ENCODE assay signal across 15 cellular contexts in genomic region chr9:115167175-115167574, GRCh38. TPM values are rescaled to one million over a fixed set of nuclear protein-coding genes. Genes with fewer than 3 reads are reported as not detected.
DNase-seq lines count a peak whose midpoint lies in the region; ATAC-seq, FAIRE-seq and TF ChIP-seq lines count a peak whose summit lies in the region.
"Had no signal": no experiment of that assay in that cellular context is flagged by ENCODE, and none has a peak within 500 bp of the region (broad histone marks: within the 10 kb centered on the region; RNA-seq: fewer than 3 reads in every experiment).

No MANE protein-coding gene starts in this region.

- no peak overlapping the region for H2BK120ac ChIP-seq in H1 (replicated peaks; ENCODE audit: low read depth, low read length)

- TF ChIP-seq CTCF in H1 (IDR thresholded peaks at IDR 0.05; ENCODE audit: control extremely low read depth in 1 of 3, insufficient read depth in 1 of 3, low read depth in 1 of 3, low read length in 3 of 3) (no peak), nephron (IDR thresholded peaks at IDR 0.05; ENCODE audit: unreplicated experiment in 3 of 3) (no peak)

- TF ChIP-seq RAD21 in H1 (IDR thresholded peaks at IDR 0.05 in 1 of 2, conservative IDR thresholded peaks at IDR 0.05 in 1 of 2; ENCODE audit: low read depth in 2 of 2, low read length in 2 of 2) = no peak

- no peak for FAIRE-seq in H1 (lab: Jason Lieb, UNC)

- no peaks in the 10 kb centered on the region for H3K36me3 Mint-ChIP-seq in nephron (ENCODE audit: low read depth)
- H3K36me3 Mint-ChIP-seq: CD8-positive, alpha-beta T cell had no signal

- H3K56ac ChIP-seq in H1 (replicated peaks; ENCODE audit: insufficient read length, low read depth, low read length) = no peak overlapping the region

- no peak overlapping the region for H2AK5ac ChIP-seq in H1 (ENCODE audit: low read depth, low read length)

- no peak overlapping the region for H3K4me3 ChIP-seq in H1 (ENCODE audit: extremely low read depth in 1 of 4, insufficient read depth in 2 of 4, low read depth in 3 of 4, low read length in 4 of 4)
- H3K4me3 ChIP-seq: adrenal gland, mucosa of descending colon had no signal

- ATAC-seq in HG03460 (IDR thresholded peaks at IDR 0.05; ENCODE audit: unreplicated experiment) (no peak), GM21737 (IDR thresholded peaks at IDR 0.05; ENCODE audit: unreplicated experiment) (no peak)
- ATAC-seq: CD8-positive, alpha-beta T cell; mucosa of descending colon had no signal

- peak overlapping the region; percentile 19; the same call in 1 of the 2 replicates for H2BK20ac ChIP-seq in H1 (ENCODE audit: low read length)

- H3K4me2 ChIP-seq in H1 (ENCODE audit: insufficient read depth in 1 of 2, low read depth in 2 of 2, low read length in 2 of 2) = no peak overlapping the region

- H2BK12ac ChIP-seq in H1 (ENCODE audit: low read depth, low read length) = no peak overlapping the region

- H3K27me3 Mint-ChIP-seq in nephron (ENCODE audit: low read depth) = peaks cover 15% of the 10 kb centered on the region

- no peak overlapping the region for H2AFZ ChIP-seq in H1 (ENCODE audit: low read length)

- H4K91ac ChIP-seq in H1 (replicated peaks; ENCODE audit: insufficient read length, low read length) = no peak overlapping the region

- peak; percentile 47 for DNase-seq in ELF-1 (ENCODE audit: low read depth, low spot score)
- peak; percentile 95 for DNase-seq in RPMI7951 (ENCODE audit: low read depth)
- DNase-seq in H1 (ENCODE audit: low read depth in 1 of 2, low spot score in 2 of 2) = no peak
- DNase-seq in stimulated activated CD4-positive, alpha-beta T cell treated with anti-CD3 and anti-CD28 coated beads, Interleukin-1b, Interleukin-23, amount 100 ng/mL, for 48 hours = no peak
- DNase-seq in activated gamma-delta T cell (lab: John Stamatoyannopoulos, UW) = no peak
- DNase-seq: activated CD8-positive, alpha-beta memory T cell treated with anti-CD3 and anti-CD28 coated beads, Interleukin-2, amount 50 U/mL, for 48 hours; adrenal gland; CD8-positive, alpha-beta T cell; mucosa of descending colon; NCI-H1417 treated with DMSO at 0.1 percent for 48 hours; NCI-H524; stimulated activated CD4-positive, alpha-beta T cell treated with anti-CD3 and anti-CD28 coated beads, Interleukin-4, amount 100 ng/mL, for 4 hours had no signal

- H3K4me3 Mint-ChIP-seq in nephron = no peak overlapping the region
- H3K4me3 Mint-ChIP-seq: CD8-positive, alpha-beta T cell had no signal

- H3K27me3 ChIP-seq in H1 (replicated peaks in 1 of 4; ENCODE audit: control insufficient read depth in 3 of 4, extremely low read depth in 1 of 4, insufficient read depth in 3 of 4, low read length in 3 of 4) = no peaks in the 10 kb centered on the region
- H3K27me3 ChIP-seq: adrenal gland had no signal

- no peaks in the 10 kb centered on the region for H3K79me1 ChIP-seq in H1 (ENCODE audit: low read depth, low read length)

- H3K4me1 ChIP-seq in H1 (replicated peaks in 1 of 4; ENCODE audit: control insufficient read depth in 3 of 4, insufficient read depth in 4 of 4, low read length in 3 of 4) = peaks cover 0 to 11% (median 9%) of the 10 kb centered on the region in 4 experiments; a peak in 3 of 7 replicates
- H3K4me1 ChIP-seq: adrenal gland had no signal

- H2BK5ac ChIP-seq in H1 (ENCODE audit: low read depth, low read length) = no peak overlapping the region

- H3K18ac ChIP-seq in H1 (ENCODE audit: extremely low read depth, low read length) = 0 out of 2 replicates have a peak overlapping the region, but pooled peaks have one; percentile 52

- H3K14ac ChIP-seq in H1 (ENCODE audit: insufficient read length) = no peak overlapping the region

- no peak overlapping the region for H3K9ac ChIP-seq in H1 (replicated peaks in 1 of 4; ENCODE audit: extremely low read depth in 1 of 4, low read depth in 3 of 4, low read length in 3 of 4)

- H4K20me1 ChIP-seq in H1 (replicated peaks in 1 of 2; ENCODE audit: control insufficient read depth in 1 of 2, insufficient read depth in 2 of 2, low read length in 2 of 2) = no peaks in the 10 kb centered on the region

- H4K5ac ChIP-seq in H1 (ENCODE audit: insufficient read length, low read depth, low read length) = no peak overlapping the region

- H4K8ac ChIP-seq in H1 (ENCODE audit: extremely low read depth, insufficient read depth, low read length) = no peak overlapping the region

- whole genome bisulfite sequencing in H1 (ENCODE audit: extremely low coverage in 1 of 2, insufficient coverage in 1 of 2, insufficient read length in 1 of 2, insufficient replicate concordance in 2 of 2, low coverage in 1 of 2, low lambda C conversion rate in 2 of 2, missing lambda C conversion rate in 1 of 2), 2 experiments = 93% methylated on average over 3 of the region's 3 CpGs; no CpG with 5 or more reads in 1 of the 2 experiments

- H3K27ac Mint-ChIP-seq in nephron = peak overlapping the region; percentile 8 to 14 (median 10)
- H3K27ac Mint-ChIP-seq: CD8-positive, alpha-beta T cell had no signal

- H3K9me3 Mint-ChIP-seq in nephron = peaks cover 6% of the 10 kb centered on the region
- H3K9me3 Mint-ChIP-seq: CD8-positive, alpha-beta T cell had no signal

- no peak for TF ChIP-seq EP300 in H1 (IDR thresholded peaks at IDR 0.05; ENCODE audit: borderline replicate concordance in 1 of 2, low read depth in 2 of 2, low read length in 2 of 2)

- H3K23me2 ChIP-seq in H1 (ENCODE audit: low read depth, low read length) = no peaks in the 10 kb centered on the region; the same call in 1 of the 2 replicates

- TF ChIP-seq POLR2A in H1 (IDR thresholded peaks at IDR 0.05; ENCODE audit: control extremely low read depth in 1 of 2, low read depth in 2 of 2, low read length in 2 of 2) = no peak

- CTCF ChIA-PET in H1 (lab: Charles Lee; ENCODE audit: partially characterized antibody) = no interaction called here

- H3K36me3 ChIP-seq in H1 (ENCODE audit: control insufficient read depth in 2 of 4, insufficient read depth in 4 of 4, low read length in 3 of 4) = no peaks in the 10 kb centered on the region
- H3K36me3 ChIP-seq: adrenal gland had no signal

- H3K4me1 Mint-ChIP-seq in nephron = peaks cover 32% of the 10 kb centered on the region

- H3K27ac ChIP-seq in H1 (ENCODE audit: low read depth, low read length) = no peak overlapping the region
- H3K27ac ChIP-seq: adrenal gland had no signal

- POLR2A ChIA-PET in H1 (lab: Charles Lee; ENCODE audit: partially characterized antibody) = no interaction called here

- H3K23ac ChIP-seq in H1 (ENCODE audit: insufficient read length) = no peak overlapping the region

- no peaks in the 10 kb centered on the region for H3K9me3 ChIP-seq in H1 (ENCODE audit: insufficient read depth in 2 of 2, low read depth in 1 of 2, low read length in 1 of 2)
- H3K9me3 ChIP-seq: adrenal gland, mucosa of descending colon had no signal

- no peak overlapping the region for H3K4ac ChIP-seq in H1 (replicated peaks; ENCODE audit: insufficient read length, low read depth, low read length)

- H3K79me2 ChIP-seq in H1 (ENCODE audit: control insufficient read depth in 1 of 2, insufficient read depth in 2 of 2, low read length in 2 of 2) = no peaks in the 10 kb centered on the region

- no peak overlapping the region for H2BK15ac ChIP-seq in H1 (ENCODE audit: low read length)

TF ChIP-seq in H1, 55 proteins besides CTCF, POLR2A, EP300 and RAD21:
- TF ChIP-seq CBX8 (IDR thresholded peaks at IDR 0.05; ENCODE audit: borderline replicate concordance, low read depth, low read length) (no peak), SUZ12 (IDR thresholded peaks at IDR 0.05; ENCODE audit: low read length) (no peak), GTF2F1 (IDR thresholded peaks at IDR 0.05; ENCODE audit: borderline replicate concordance, low read depth, low read length) (no peak), RNF2 (IDR thresholded peaks at IDR 0.05; ENCODE audit: borderline replicate concordance, low read depth, low read length, missing control alignments, poor library complexity, severe bottlenecking) (no peak), EGR1 (IDR thresholded peaks at IDR 0.05; ENCODE audit: borderline replicate concordance, low read depth, low read length) (no peak), RFX5 (IDR thresholded peaks at IDR 0.05; ENCODE audit: borderline replicate concordance, low read depth, low read length) (no peak)

RNA-seq across cellular contexts. Expression of gene TNC, which starts 49.2 kb away (rescaled TPM):
- 167 and 188 TPM in 2 replicates for total RNA-seq in RPMI7951 (2014; rRNA removed; shearing (Covaris generic))
- 11.2 and 11.4 TPM in 2 replicates for total RNA-seq in H1 (2021; fragmentation: NEBNext Ultra II Directional; extraction: Animal tissue kit (Norgen Biotek cat#: 25700))
- polyA plus RNA-seq in H1 (2011; rRNA removed) = 5.5 and 6.2 TPM in 2 replicates
- polyA plus RNA-seq in H1 (2011; cell fraction: cytosol; rRNA removed) = 4.6 TPM
- polyA plus RNA-seq in H1 (2011; cell fraction: nucleus; rRNA removed) = 11.0 TPM
- polyA plus RNA-seq in H1 (2012, experiment 1 of 2) = 2.6 to 4.0 TPM (median 3.3 TPM) in 4 replicates
- 1.7 TPM for polyA plus RNA-seq in H1 (2012, experiment 2 of 2)
- 23.7 TPM for polyA plus RNA-seq in H1 (2013, experiment 1 of 2)
- 17.7 TPM for polyA plus RNA-seq in H1 (2013, experiment 2 of 2)
- 5.0 and 7.3 TPM in 2 replicates for polyA minus RNA-seq in H1 (2011; rRNA and poly(A)+ RNA removed)
- 4.8 TPM for polyA minus RNA-seq in H1 (2011; cell fraction: cytosol; rRNA and poly(A)+ RNA removed)
- 4.1 TPM for polyA minus RNA-seq in H1 (2011; cell fraction: nucleus; rRNA and poly(A)+ RNA removed)
- total RNA-seq: CD8-positive, alpha-beta T cell had no signal

Comparison
In these comparisons a context has a peak if more than half of its experiments do, and no peak if none do; other contexts are left out.
1. DNase-seq: peak in ELF-1 (single experiment) and RPMI7951 (single experiment); none in H1 (0 of 2), stimulated activated CD4-positive, alpha-beta T cell treated with anti-CD3 and anti-CD28 coated beads, Interleukin-1b, Interleukin-23, amount 100 ng/mL, for 48 hours (single experiment) and activated gamma-delta T cell (single experiment).
2. RNA of gene TNC, which starts 49.2 kb away (total RNA-seq): 167 to 188 TPM in RPMI7951; 11.2 to 11.4 TPM in H1; every median in the first group is over 10 times any median in the second.